ENCODE assay signal across 12 cellular contexts in genomic region chr20:13322198-13322597, GRCh38.
"Had no signal": no experiment of that assay in that cellular context is flagged by ENCODE, and none has a peak within 500 bp of the region (broad histone marks: within the 10 kb centered on the region; RNA-seq: fewer than 3 reads in every experiment).

No MANE protein-coding gene starts in this region.

- H3K27ac ChIP-seq: brain microvascular endothelial cell had no signal

- H3K36me3 ChIP-seq: brain microvascular endothelial cell had no signal

- DNase-seq: activated CD8-positive, alpha-beta memory T cell treated with anti-CD3 and anti-CD28 coated beads, Interleukin-2, amount 10 ng/mL, durations not matched to agents 7 days and 5 days; activated gamma-delta T cell; activated T-cell treated with anti-CD3 and anti-CD28 coated beads, Interleukin-2, amount 50 U/mL, for 24 hours; amygdala; brain microvascular endothelial cell; cerebellar nuclear complex; dermis blood vessel endothelial cell; glutamatergic neuron; immature natural killer cell; small intestine had no signal

- H3K27me3 ChIP-seq: brain microvascular endothelial cell had no signal

- ATAC-seq: activated CD8-positive, alpha-beta memory T cell treated with anti-CD3 and anti-CD28 coated beads, Interleukin-2, amount 10 ng/mL, durations not matched to agents 7 days and 5 days; natural killer cell treated with Interleukin-12 subunit alpha and Interleukin-12 subunit beta and Interleukin-15 and Interleukin-18, amount 100 ng/mL, for 72 hours; stimulated activated effector memory CD8-positive, alpha-beta T cell treated with anti-CD3 and anti-CD28 coated beads, Interleukin-12 subunit alpha, Interleukin-12 subunit beta, amount 100 ng/mL, for 72 hours had no signal
